8 cellular contexts compared by ENCODE assay signal in the genomic region with DNA sequence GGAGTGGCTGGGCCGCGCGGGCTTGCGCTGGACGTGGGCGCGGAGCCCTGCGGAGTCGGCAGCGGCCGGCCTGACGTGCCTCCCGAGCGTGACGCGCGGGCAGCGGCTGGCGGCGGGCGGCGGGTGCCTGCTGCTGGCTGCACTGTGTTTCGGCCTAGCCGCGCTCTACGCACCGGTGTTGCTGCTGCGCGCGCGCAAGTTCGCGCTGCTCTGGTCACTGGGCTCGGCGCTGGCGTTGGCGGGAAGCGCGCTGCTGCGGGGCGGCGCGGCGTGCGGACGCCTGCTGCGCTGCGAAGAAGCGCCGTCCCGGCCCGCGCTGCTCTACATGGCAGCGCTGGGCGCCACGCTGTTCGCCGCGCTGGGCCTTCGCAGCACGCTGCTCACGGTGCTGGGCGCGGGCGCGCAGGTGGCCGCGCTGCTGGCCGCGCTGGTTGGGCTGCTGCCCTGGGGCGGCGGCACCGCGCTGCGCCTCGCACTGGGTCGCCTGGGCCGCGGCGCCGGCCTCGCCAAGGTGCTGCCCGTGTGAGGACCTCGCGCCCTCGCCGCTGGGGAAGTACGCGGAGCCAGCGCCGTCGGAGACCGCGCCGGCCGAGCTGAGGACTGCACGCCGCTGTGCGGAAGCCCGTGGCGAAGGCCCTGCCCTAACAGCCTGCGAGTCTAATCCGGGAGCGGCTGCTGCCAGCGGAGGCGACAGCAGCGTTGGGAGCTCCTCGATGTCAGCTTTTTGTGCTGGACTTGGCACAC. TPM values are rescaled to one million over a fixed set of nuclear protein-coding genes. Genes with fewer than 3 reads are reported as not detected.
DNase-seq lines count a peak whose midpoint lies in the region; ATAC-seq lines count a peak whose summit lies in the region.

No MANE protein-coding gene starts in this region.

- ATAC-seq in GM18870 (IDR thresholded peaks at IDR 0.05; ENCODE audit: unreplicated experiment) (peak; percentile 31), HG03103 (IDR thresholded peaks at IDR 0.05; ENCODE audit: low read depth, unreplicated experiment) (peak; percentile 39)

- peak overlapping the region; percentile 88 for H3K27ac ChIP-seq in layer of hippocampus (ENCODE audit: low read depth, low read length)

- H3K27me3 ChIP-seq in layer of hippocampus (ENCODE audit: control insufficient read depth, insufficient read depth, low read length), result no peaks in the 10 kb centered on the region

- DNase-seq in AG08396 (ENCODE audit: low spot score), result peak; percentile 86
- peak; percentile 72 for DNase-seq in NCI-H2227 treated with DMSO at 0.1 percent for 48 hours (lab: John Stamatoyannopoulos, UW)
- peak; percentile 80 for DNase-seq in activated CD4-positive, CD25-positive, alpha-beta regulatory T cell treated with anti-CD3 and anti-CD28 coated beads, Interleukin-2, amount 50 U/mL, for 72 hours
- DNase-seq in cerebellum (ENCODE audit: low spot score), result peak; percentile 49
- DNase-seq in stimulated activated CD4-positive, alpha-beta T cell treated with anti-CD3 and anti-CD28 coated beads, Interleukin-1b, Interleukin-23, amount 100 ng/mL, for 4 hours (ENCODE audit: low read depth in 2 of 2), result peak; percentile 63 to 71

RNA-seq across cellular contexts. Expression of a gene that starts 0.5 kb away (rescaled TPM):
- 7.6 TPM for total RNA-seq in cerebellum

RNA-seq across cellular contexts. Expression of a gene that starts 26.5 kb away (rescaled TPM):
- 3.3 TPM for total RNA-seq in cerebellum

RNA-seq across cellular contexts. Expression of a gene that starts 55.9 kb away (rescaled TPM):
- total RNA-seq in cerebellum, result 8.9 TPM

Comparison
In these comparisons a context has a peak if more than half of its experiments do, and no peak if none do; other contexts are left out.
1. Peak in every context shown above with its lines: DNase-seq, ATAC-seq and H3K27ac ChIP-seq.